ENCODE assay signal across 12 cellular contexts in genomic region chr1:185520188-185520935, GRCh38.
DNase-seq lines count a peak whose midpoint lies in the region; ATAC-seq, FAIRE-seq and TF ChIP-seq lines count a peak whose summit lies in the region.
"Had no signal": no experiment of that assay in that cellular context is flagged by ENCODE, and none has a peak within 500 bp of the region (broad histone marks: within the 10 kb centered on the region; RNA-seq: fewer than 3 reads in every experiment).

No MANE protein-coding gene starts in this region.

- H3K36me3 ChIP-seq in colonic mucosa (no peaks in the 10 kb centered on the region), heart right ventricle (no peaks in the 10 kb centered on the region), neural progenitor cell (no peaks in the 10 kb centered on the region)
- H3K36me3 ChIP-seq: thoracic aorta had no signal

- no peaks in the 10 kb centered on the region for H3K36me3 Mint-ChIP-seq in neural progenitor cell

- H3K27ac Mint-ChIP-seq in neural progenitor cell, result no peak overlapping the region

- peak; percentile 78 for FAIRE-seq in H54 (lab: Jason Lieb, UNC)

- no peaks in the 10 kb centered on the region for H3K27me3 Mint-ChIP-seq in neural progenitor cell (ENCODE audit: insufficient read depth, low read depth)

- DNase-seq in H54 (ENCODE audit: insufficient read length, low spot score) (no peak), M059J (ENCODE audit: low read depth) (peak; percentile 47), fibroblast of mammary gland (ENCODE audit: low read depth) (peak; percentile 48), colonic mucosa (no peak), GM13976 (ENCODE audit: low spot score) (no peak), heart right ventricle (no peak), neural progenitor cell (ENCODE audit: low spot score) (no peak)
- DNase-seq: foreskin melanocyte; NCI-H2107; stimulated activated CD4-positive, alpha-beta T cell treated with anti-CD3 and anti-CD28 coated beads, Interleukin-15, amount 100 ng/mL, for 24 hours had no signal

- H2AFZ ChIP-seq in neural progenitor cell (replicated peaks), result no peak overlapping the region

- TF ChIP-seq CTCF in fibroblast of mammary gland (conservative IDR thresholded peaks at IDR 0.05; ENCODE audit: control insufficient read depth, insufficient read depth, low read depth, low read length) (no peak), colonic mucosa (IDR thresholded peaks at IDR 0.05) (no peak), GM13976 (IDR thresholded peaks at IDR 0.05; ENCODE audit: borderline replicate concordance, control extremely low read depth, extremely low read depth, insufficient read depth, missing control alignments) (no peak), heart right ventricle (IDR thresholded peaks at IDR 0.05) (no peak), neural progenitor cell (IDR thresholded peaks at IDR 0.05) (no peak)

- no peak for TF ChIP-seq POLR2A in GM18505 (IDR thresholded peaks at IDR 0.05; ENCODE audit: borderline replicate concordance, extremely low read depth, insufficient read depth, insufficient read length)
- no peak for TF ChIP-seq POLR2A in H54 (IDR thresholded peaks at IDR 0.05; ENCODE audit: low read depth, low read length)

- H3K9ac ChIP-seq in colonic mucosa (ENCODE audit: low read depth in 2 of 2, low read length in 2 of 2) (no peak overlapping the region), neural progenitor cell (no peak overlapping the region)

- no peaks in the 10 kb centered on the region for H3K79me2 ChIP-seq in neural progenitor cell (ENCODE audit: low read depth)

- 85 to 96% methylated on average over 2 of the region's 2 CpGs for WGBS in heart right ventricle, 2 donors

- no peaks in the 10 kb centered on the region for H4K20me1 ChIP-seq in neural progenitor cell (ENCODE audit: low read depth)

- H3K4me2 ChIP-seq in neural progenitor cell, result no peak overlapping the region

- H3K4me3 ChIP-seq in fibroblast of mammary gland (ENCODE audit: control insufficient read depth, low read depth, low read length) (no peak overlapping the region), colonic mucosa (no peak overlapping the region), heart right ventricle (no peak overlapping the region), neural progenitor cell (no peak overlapping the region)
- H3K4me3 ChIP-seq: thoracic aorta had no signal

- no peaks in the 10 kb centered on the region for H3K9me3 ChIP-seq in colonic mucosa
- peaks cover 0 to 31% (median 0%) of the 10 kb centered on the region in 11 donors for H3K9me3 ChIP-seq in heart right ventricle
- peaks cover 14% of the 10 kb centered on the region for H3K9me3 ChIP-seq in neural progenitor cell (ENCODE audit: low read depth)
- H3K9me3 ChIP-seq: thoracic aorta had no signal

- no peaks in the 10 kb centered on the region for H3K4me1 Mint-ChIP-seq in neural progenitor cell

- H3K27me3 ChIP-seq in colonic mucosa, result no peaks in the 10 kb centered on the region
- no peaks in the 10 kb centered on the region for H3K27me3 ChIP-seq in heart right ventricle
- no peaks in the 10 kb centered on the region for H3K27me3 ChIP-seq in neural progenitor cell

- in situ Hi-C loops in GM13976 (cut with MboI; ENCODE audit: low sequenced_read_pairs, unreplicated experiment), result no loop called here

- no peaks in the 10 kb centered on the region for H3F3A ChIP-seq in neural progenitor cell (ENCODE audit: low read depth)

- H3K27ac ChIP-seq in colonic mucosa, result no peak overlapping the region
- no peak overlapping the region for H3K27ac ChIP-seq in heart right ventricle
- H3K27ac ChIP-seq in neural progenitor cell, result no peak overlapping the region
- H3K27ac ChIP-seq: thoracic aorta had no signal

- intact Hi-C loops in colonic mucosa (cut with DNase I), result no loop called here
- intact Hi-C loops in heart right ventricle (cut with DNase I), result no loop called here

- no peak overlapping the region for H3K4me3 Mint-ChIP-seq in neural progenitor cell

- ATAC-seq in GM18505 (IDR thresholded peaks at IDR 0.05; ENCODE audit: unreplicated experiment) (peak; percentile 56), heart right ventricle (no peak)

- H3K9me3 Mint-ChIP-seq in neural progenitor cell, result peaks cover 30% of the 10 kb centered on the region

- H3K4me1 ChIP-seq in colonic mucosa (no peaks in the 10 kb centered on the region), heart right ventricle (peaks cover 0 to 7% (median 0%) of the 10 kb centered on the region in 9 donors), neural progenitor cell (no peaks in the 10 kb centered on the region)

Comparison
In these comparisons a context has a peak if more than half of its experiments do, and no peak if none do; other contexts are left out.
1. DNase-seq: peak in M059J (single experiment) and fibroblast of mammary gland (single experiment); none in H54 (single experiment), colonic mucosa (single experiment), GM13976 (single experiment), heart right ventricle (0 of 2) and neural progenitor cell (single experiment).